ENCODE assay signal across 24 cellular contexts in genomic region chr12:55849616-55850015, GRCh38. TPM values are rescaled to one million over a fixed set of nuclear protein-coding genes. Genes with fewer than 3 reads are reported as not detected.
DNase-seq lines count a peak whose midpoint lies in the region; ATAC-seq and TF ChIP-seq lines count a peak whose summit lies in the region.
"Had no signal": no experiment of that assay in that cellular context is flagged by ENCODE, and none has a peak within 500 bp of the region (broad histone marks: within the 10 kb centered on the region; RNA-seq: fewer than 3 reads in every experiment).

No MANE protein-coding gene starts in this region.

- in situ Hi-C loops in GM13977 (cut with MboI; ENCODE audit: low pct_unique_long_range_greater_than_20kb, low sequenced_read_pairs, unreplicated experiment) = no loop called here

- no peak overlapping the region for H3K4me2 ChIP-seq in skeletal muscle satellite cell (ENCODE audit: low read length)

- no peak overlapping the region for H3K4me3 ChIP-seq in right atrium auricular region
- no peak overlapping the region for H3K4me3 ChIP-seq in lower lobe of right lung
- no peak overlapping the region for H3K4me3 ChIP-seq in skeletal muscle satellite cell (ENCODE audit: low read length)
- H3K4me3 ChIP-seq: adrenal gland, lung had no signal

- no peak for DNase-seq in right atrium auricular region (ENCODE audit: low spot score)
- no peak for DNase-seq in left cardiac atrium
- no peak for DNase-seq in lower lobe of right lung
- no peak for DNase-seq in NCI-H2227 (lab: John Stamatoyannopoulos, UW; ENCODE audit: unreplicated experiment)
- DNase-seq in NCI-H526 (lab: John Stamatoyannopoulos, UW) = no peak
- no peak for DNase-seq in GM13977 (ENCODE audit: low spot score)
- no peak for DNase-seq in COR-L47 (lab: John Stamatoyannopoulos, UW)
- DNase-seq: ACHN; activated CD4-positive, alpha-beta T cell treated with anti-CD3 and anti-CD28 coated beads, Interleukin-2, amount 10 ng/mL, durations not matched to agents 7 days and 5 days; dermis blood vessel endothelial cell; hippocampal formation; NCI-H146; NCI-H2227 treated with DMSO at 0.1 percent for 48 hours; NCI-H774; SIG-M5; stimulated activated CD4-positive, alpha-beta T cell treated with anti-CD3 and anti-CD28 coated beads, Interleukin-4, amount 100 ng/mL, for 4 hours; stimulated activated naive CD8-positive, alpha-beta T cell treated with anti-CD3 and anti-CD28 coated beads, Interleukin-15, amount 100 ng/mL, for 72 hours; T-helper 1 cell had no signal

- no peak for ATAC-seq in left cardiac atrium
- ATAC-seq in lower lobe of right lung = no peak
- ATAC-seq: stimulated activated naive CD8-positive, alpha-beta T cell treated with anti-CD3 and anti-CD28 coated beads, Interleukin-15, amount 100 ng/mL, for 72 hours had no signal

- H3K27ac ChIP-seq in right atrium auricular region (peak overlapping the region; percentile 90 to 97), lower lobe of right lung (peak overlapping the region; percentile 10)
- H3K27ac ChIP-seq: HL-60 had no signal

- H3K4me1 ChIP-seq in right atrium auricular region (peaks cover 0 to 39% of the 10 kb centered on the region in 2 donors), lower lobe of right lung (peaks cover 14% of the 10 kb centered on the region), skeletal muscle satellite cell (ENCODE audit: control insufficient read depth, insufficient read depth, low read length) (peaks cover 55% of the 10 kb centered on the region)

- H3K36me3 ChIP-seq in right atrium auricular region = no peaks in the 10 kb centered on the region
- H3K36me3 ChIP-seq in lower lobe of right lung = no peaks in the 10 kb centered on the region
- no peaks in the 10 kb centered on the region for H3K36me3 ChIP-seq in skeletal muscle satellite cell (ENCODE audit: insufficient read depth, low read length)
- H3K36me3 ChIP-seq: adrenal gland had no signal

- H3K27me3 ChIP-seq in right atrium auricular region (no peaks in the 10 kb centered on the region), lower lobe of right lung (ENCODE audit: low read depth) (no peaks in the 10 kb centered on the region), skeletal muscle satellite cell (ENCODE audit: control insufficient read depth, insufficient read depth, low read length) (no peaks in the 10 kb centered on the region)
- H3K27me3 ChIP-seq: adrenal gland had no signal

- intact Hi-C loops in left cardiac atrium (cut with DNase I) (no loop called here), lower lobe of right lung (cut with DNase I) (no loop called here)

- no peak for TF ChIP-seq CTCF in right atrium auricular region (IDR thresholded peaks at IDR 0.05)
- TF ChIP-seq CTCF in lower lobe of right lung (IDR thresholded peaks at IDR 0.05) = no peak
- TF ChIP-seq CTCF in GM13977 (IDR thresholded peaks at IDR 0.05; ENCODE audit: extremely low read depth, insufficient read depth, missing control alignments) = no peak

- H3K9me3 ChIP-seq in right atrium auricular region = no peaks in the 10 kb centered on the region
- H3K9me3 ChIP-seq in lower lobe of right lung = no peaks in the 10 kb centered on the region
- no peaks in the 10 kb centered on the region for H3K9me3 ChIP-seq in skeletal muscle satellite cell (replicated peaks; ENCODE audit: low read length)
- H3K9me3 ChIP-seq: adrenal gland had no signal

- H3K9ac ChIP-seq in skeletal muscle satellite cell (ENCODE audit: low read depth, low read length) = peak overlapping the region; percentile 22

RNA-seq across cellular contexts. Expression of gene MMP19, which starts 6.9 kb away (rescaled TPM):
- total RNA-seq in right atrium auricular region = 1 to 10 TPM; 5.0 to 7.7 TPM
- 10 to 100 TPM; 11.1 to 23.3 TPM for total RNA-seq in left cardiac atrium
- total RNA-seq in lower lobe of right lung = 35.2 TPM
- total RNA-seq in skeletal muscle satellite cell (2012; rRNA removed) = 6.8 and 7.9 TPM in 2 replicates
- total RNA-seq: activated CD4-positive, alpha-beta T cell treated with anti-CD3 and anti-CD28 coated beads, Interleukin-2, amount 10 ng/mL, durations not matched to agents 7 days and 5 days; activated T-helper 2 cell treated with anti-CD3 and anti-CD28 coated beads, Interferon-gamma antibody, Interleukin-2, Interleukin-4, amounts not matched to agents 10 μg/mL and 5 μg/mL and 100 μg/mL, durations not matched to agents 14 hours and 24 hours and 36 hours; OCI-LY7 had no signal

RNA-seq across cellular contexts. Expression of gene DNAJC14, which starts 20.2 kb away (rescaled TPM):
- total RNA-seq in right atrium auricular region (10 to 100 TPM; 23.4 to 35.0 TPM), left cardiac atrium (10 to 100 TPM; 20.3 to 21.3 TPM), lower lobe of right lung (35.7 TPM)
- total RNA-seq in skeletal muscle satellite cell (2012; rRNA removed) = 32.7 and 36.5 TPM in 2 replicates

RNA-seq across cellular contexts. Expression of gene ORMDL2, which starts 31.8 kb away (rescaled TPM):
- total RNA-seq in right atrium auricular region (10 to 100 TPM in 1 of 2 donors, 1 to 10 TPM in 1; 6.5 to 17.1 TPM), left cardiac atrium (10 to 100 TPM; 21.4 to 24.0 TPM), lower lobe of right lung (49.6 TPM)
- total RNA-seq in skeletal muscle satellite cell (2012; rRNA removed) = 17.0 and 19.7 TPM in 2 replicates

RNA-seq across cellular contexts. Expression of gene SARNP, which starts 32.1 kb away (rescaled TPM):
- total RNA-seq in right atrium auricular region = 10 to 100 TPM; 61.4 to 70.8 TPM
- total RNA-seq in left cardiac atrium = 10 to 100 TPM; 42.9 to 50.1 TPM
- total RNA-seq in lower lobe of right lung = 40.1 TPM
- 64.0 and 70.2 TPM in 2 replicates for total RNA-seq in skeletal muscle satellite cell (2012; rRNA removed)
